In the genomic region with DNA sequence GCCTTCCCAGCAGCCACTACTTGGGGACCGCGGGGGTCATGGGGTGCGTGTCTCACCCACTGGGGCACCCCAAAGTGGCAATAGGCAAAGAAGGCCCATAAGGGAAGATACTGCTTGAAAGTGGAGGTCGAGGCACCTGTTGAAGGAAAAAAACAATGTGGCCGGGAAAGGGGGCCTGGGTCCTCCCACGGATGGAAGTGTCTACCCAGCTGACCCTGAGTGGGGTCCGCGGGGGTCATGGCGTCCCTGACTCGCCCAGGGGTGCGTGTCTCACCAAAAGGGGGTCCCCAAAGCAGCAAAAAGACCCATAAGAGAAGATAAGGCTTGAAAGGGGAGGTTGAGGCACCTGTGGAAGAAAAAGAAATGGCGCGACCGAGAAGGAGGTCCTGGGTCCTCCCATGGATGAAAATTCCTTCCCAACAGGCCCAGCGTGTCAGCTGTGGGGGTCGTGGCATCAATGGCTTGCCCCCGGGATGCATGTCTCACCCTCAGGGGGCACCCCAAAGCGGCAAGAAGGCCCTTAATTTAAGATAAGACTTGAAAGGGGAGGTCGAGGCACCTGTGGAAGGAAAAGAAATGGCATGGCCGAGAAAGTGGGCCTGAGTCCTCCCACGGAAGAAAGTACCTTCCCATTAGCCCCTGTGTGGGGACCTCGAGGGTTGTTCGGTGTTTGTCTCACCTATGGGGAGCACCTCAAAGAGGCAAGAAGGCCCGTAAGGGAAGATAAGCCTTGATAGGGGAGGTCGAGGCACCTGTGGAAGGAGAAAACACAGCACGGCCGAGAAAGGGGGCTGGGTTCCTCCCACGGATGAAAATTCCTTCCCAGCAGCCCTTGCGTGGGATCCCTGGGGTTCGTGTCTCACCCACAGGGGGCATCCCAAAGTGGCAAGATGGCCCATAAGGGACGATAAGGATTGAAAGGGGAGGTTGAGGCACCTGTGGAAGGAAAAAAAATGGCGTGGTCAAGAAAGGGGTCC, we compare ENCODE assay signal across 15 cellular contexts.
DNase-seq lines count a peak whose midpoint lies in the region; ATAC-seq and TF ChIP-seq lines count a peak whose summit lies in the region.
"Had no signal": no experiment of that assay in that cellular context is flagged by ENCODE, and none has a peak within 500 bp of the region (broad histone marks: within the 10 kb centered on the region; RNA-seq: fewer than 3 reads in every experiment).

No MANE protein-coding gene starts in this region.

- H3K9me3 ChIP-seq in heart left ventricle (peaks cover 0 to 50% (median 27%) of the 10 kb centered on the region in 12 donors), right atrium auricular region (peaks cover 0 to 34% of the 10 kb centered on the region in 2 donors), hepatocyte (ENCODE audit: low read depth) (peaks cover 6% of the 10 kb centered on the region), aorta (ENCODE audit: control insufficient read depth, low read length) (no peaks in the 10 kb centered on the region)

- ATAC-seq in heart left ventricle (no peak), aorta (ENCODE audit: low FRiP score) (no peak)

- 71 to 76% (median 73%) methylated on average over 32 of the region's 32 CpGs for WGBS in heart left ventricle, 4 donors
- 84% methylated on average over 32 of the region's 32 CpGs for WGBS in hepatocyte (ENCODE audit: low lambda C conversion rate, missing lambda C conversion rate)
- WGBS in aorta, 2 donors = 74 to 76% methylated on average over 32 of the region's 32 CpGs

- H3K27me3 ChIP-seq in heart left ventricle = peaks cover 0 to under 1% (median 0%) of the 10 kb centered on the region in 9 donors
- no peaks in the 10 kb centered on the region for H3K27me3 ChIP-seq in right atrium auricular region
- no peaks in the 10 kb centered on the region for H3K27me3 ChIP-seq in hepatocyte
- H3K27me3 ChIP-seq in aorta (ENCODE audit: control insufficient read depth in 1 of 2, insufficient read depth in 2 of 2, low read length in 1 of 2) = no peaks in the 10 kb centered on the region

- no peak overlapping the region for H3K27ac ChIP-seq in heart left ventricle
- no peak overlapping the region for H3K27ac ChIP-seq in right atrium auricular region
- H3K27ac ChIP-seq in hepatocyte = no peak overlapping the region
- no peak overlapping the region for H3K27ac ChIP-seq in aorta (ENCODE audit: low read depth in 1 of 2, low read length in 2 of 2)

- no peak for TF ChIP-seq POLR2A in heart left ventricle (IDR thresholded peaks at IDR 0.05)

- no peak overlapping the region for H3K4me2 ChIP-seq in hepatocyte

- DNase-seq in heart left ventricle (peak in 3 of 5 donors; percentile 2 to 20 (median 5)), right atrium auricular region (ENCODE audit: low spot score) (no peak), hepatocyte (ENCODE audit: low spot score) (peak; percentile 1), osteocyte (ENCODE audit: extremely low spot score, unreplicated experiment) (peak; percentile 81), aorta (peak; percentile 18 to 52), globus pallidus (ENCODE audit: low spot score) (no peak)
- DNase-seq in activated CD4-positive, alpha-beta T cell treated with anti-CD3 and anti-CD28 coated beads, Interleukin-2, amount 50 U/mL, for 1 hour = no peak
- DNase-seq: GF-D8, KG1, NCI-H1048, NCI-H146, NCI-H2107, NCI-H226, NCI-H526 treated with DMSO at 0.1 percent for 48 hours had no signal

- no peak overlapping the region for H3K4me3 Mint-ChIP-seq in osteocyte (ENCODE audit: unreplicated experiment)
- H3K4me3 Mint-ChIP-seq: CD4-positive, alpha-beta T cell had no signal

- H4K20me1 ChIP-seq in hepatocyte (ENCODE audit: insufficient read depth, poor library complexity, severe bottlenecking) = no peaks in the 10 kb centered on the region

- intact Hi-C loops in heart left ventricle (cut with DNase I) = no loop called here
- intact Hi-C loops in aorta (cut with DNase I) = no loop called here

- peaks cover 42% of the 10 kb centered on the region for H3K9me3 Mint-ChIP-seq in osteocyte (ENCODE audit: unreplicated experiment)

- H3K4me1 ChIP-seq in heart left ventricle (no peaks in the 10 kb centered on the region), right atrium auricular region (no peaks in the 10 kb centered on the region), hepatocyte (ENCODE audit: insufficient read depth) (no peaks in the 10 kb centered on the region), aorta (ENCODE audit: control insufficient read depth in 1 of 2, insufficient read depth in 2 of 2, low read length in 2 of 2) (no peaks in the 10 kb centered on the region)

- H2AFZ ChIP-seq in hepatocyte = no peak overlapping the region

- H3K4me1 Mint-ChIP-seq in osteocyte (ENCODE audit: unreplicated experiment) = no peaks in the 10 kb centered on the region

- H3K36me3 ChIP-seq in heart left ventricle = no peaks in the 10 kb centered on the region
- H3K36me3 ChIP-seq in right atrium auricular region = no peaks in the 10 kb centered on the region
- H3K36me3 ChIP-seq in hepatocyte (replicated peaks; ENCODE audit: insufficient read depth, low read depth) = no peaks in the 10 kb centered on the region
- H3K36me3 ChIP-seq in aorta (ENCODE audit: control insufficient read depth in 1 of 2, insufficient read depth in 2 of 2, low read length in 1 of 2) = no peaks in the 10 kb centered on the region

- no peaks in the 10 kb centered on the region for H3K36me3 Mint-ChIP-seq in osteocyte (ENCODE audit: unreplicated experiment)

- H3K27ac Mint-ChIP-seq in osteocyte (ENCODE audit: unreplicated experiment) = no peak overlapping the region
- H3K27ac Mint-ChIP-seq: CD4-positive, alpha-beta T cell had no signal

- H3K79me2 ChIP-seq in hepatocyte = no peaks in the 10 kb centered on the region

- H3K9me2 ChIP-seq in hepatocyte (replicated peaks; ENCODE audit: insufficient read depth) = no peaks in the 10 kb centered on the region

- TF ChIP-seq CTCF in heart left ventricle (IDR thresholded peaks at IDR 0.05) = no peak
- no peak for TF ChIP-seq CTCF in right atrium auricular region (IDR thresholded peaks at IDR 0.05)
- no peak for TF ChIP-seq CTCF in hepatocyte (IDR thresholded peaks at IDR 0.05; ENCODE audit: poor library complexity)
- TF ChIP-seq CTCF in osteocyte (IDR thresholded peaks at IDR 0.05) = no peak

- H3K27me3 Mint-ChIP-seq in osteocyte (ENCODE audit: unreplicated experiment) = no peaks in the 10 kb centered on the region
- H3K27me3 Mint-ChIP-seq: CD4-positive, alpha-beta T cell had no signal

- H3K4me3 ChIP-seq in heart left ventricle = no peak overlapping the region
- H3K4me3 ChIP-seq in right atrium auricular region = no peak overlapping the region
- H3K4me3 ChIP-seq in hepatocyte = no peak overlapping the region
- no peak overlapping the region for H3K4me3 ChIP-seq in aorta (ENCODE audit: low read length in 2 of 2)

Comparison
In these comparisons a context has a peak if more than half of its experiments do, and no peak if none do; other contexts are left out.
1. DNase-seq: peak in heart left ventricle (3 of 5), hepatocyte (single experiment), osteocyte (single experiment) and aorta (2 of 2); none in right atrium auricular region (single experiment), activated CD4-positive, alpha-beta T cell treated with anti-CD3 and anti-CD28 coated beads, Interleukin-2, amount 50 U/mL, for 1 hour (single experiment) and globus pallidus (single experiment).